1 cellular context compared by ENCODE assay signal in the genomic region with DNA sequence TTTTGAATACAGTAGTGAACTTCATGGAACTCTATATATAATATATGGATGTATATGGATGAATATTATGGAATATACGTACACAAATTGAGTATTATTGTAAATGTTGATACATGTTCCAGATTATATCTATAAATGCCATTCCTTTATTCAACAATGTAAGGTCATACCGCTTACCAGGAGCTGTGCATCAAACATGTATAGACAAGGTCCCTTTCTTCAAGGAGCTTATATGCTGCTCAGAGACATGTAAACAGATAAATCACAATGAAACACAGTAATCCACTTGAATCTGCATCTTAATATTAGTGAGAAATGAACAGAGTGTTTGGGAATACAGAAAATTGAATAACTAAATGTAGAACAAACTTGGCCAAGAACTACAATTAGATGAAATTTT.
TF ChIP-seq lines count a peak whose summit lies in the region.

No MANE protein-coding gene starts in this region.

TF ChIP-seq in HepG2, 621 proteins besides CTCF, POLR2A, EP300 and RAD21:
- TF ChIP-seq, protein P1, sequence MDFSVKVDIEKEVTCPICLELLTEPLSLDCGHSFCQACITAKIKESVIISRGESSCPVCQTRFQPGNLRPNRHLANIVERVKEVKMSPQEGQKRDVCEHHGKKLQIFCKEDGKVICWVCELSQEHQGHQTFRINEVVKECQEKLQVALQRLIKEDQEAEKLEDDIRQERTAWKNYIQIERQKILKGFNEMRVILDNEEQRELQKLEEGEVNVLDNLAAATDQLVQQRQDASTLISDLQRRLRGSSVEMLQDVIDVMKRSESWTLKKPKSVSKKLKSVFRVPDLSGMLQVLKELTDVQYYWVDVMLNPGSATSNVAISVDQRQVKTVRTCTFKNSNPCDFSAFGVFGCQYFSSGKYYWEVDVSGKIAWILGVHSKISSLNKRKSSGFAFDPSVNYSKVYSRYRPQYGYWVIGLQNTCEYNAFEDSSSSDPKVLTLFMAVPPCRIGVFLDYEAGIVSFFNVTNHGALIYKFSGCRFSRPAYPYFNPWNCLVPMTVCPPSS (IDR thresholded peaks at IDR 0.05): no peak
- TF ChIP-seq MEF2D (CRISPR knock-in tag; IDR thresholded peaks at IDR 0.05) (no peak), CENPT (CRISPR knock-in tag; IDR thresholded peaks at IDR 0.05; ENCODE audit: low read depth) (no peak), ZSCAN12 (CRISPR knock-in tag; IDR thresholded peaks at IDR 0.05) (no peak), ARNTL (CRISPR knock-in tag; IDR thresholded peaks at IDR 0.05) (no peak), NFE2 (CRISPR knock-in tag; IDR thresholded peaks at IDR 0.05) (no peak), HHEX (CRISPR knock-in tag; IDR thresholded peaks at IDR 0.05) (no peak), ZNF441 (CRISPR knock-in tag; IDR thresholded peaks at IDR 0.05; ENCODE audit: borderline replicate concordance) (no peak), TEAD2 (CRISPR knock-in tag; IDR thresholded peaks at IDR 0.05) (no peak), DMAP1 (CRISPR knock-in tag; IDR thresholded peaks at IDR 0.05) (no peak), BRD4 (CRISPR knock-in tag; IDR thresholded peaks at IDR 0.05) (no peak)
- TF ChIP-seq, protein P2, sequence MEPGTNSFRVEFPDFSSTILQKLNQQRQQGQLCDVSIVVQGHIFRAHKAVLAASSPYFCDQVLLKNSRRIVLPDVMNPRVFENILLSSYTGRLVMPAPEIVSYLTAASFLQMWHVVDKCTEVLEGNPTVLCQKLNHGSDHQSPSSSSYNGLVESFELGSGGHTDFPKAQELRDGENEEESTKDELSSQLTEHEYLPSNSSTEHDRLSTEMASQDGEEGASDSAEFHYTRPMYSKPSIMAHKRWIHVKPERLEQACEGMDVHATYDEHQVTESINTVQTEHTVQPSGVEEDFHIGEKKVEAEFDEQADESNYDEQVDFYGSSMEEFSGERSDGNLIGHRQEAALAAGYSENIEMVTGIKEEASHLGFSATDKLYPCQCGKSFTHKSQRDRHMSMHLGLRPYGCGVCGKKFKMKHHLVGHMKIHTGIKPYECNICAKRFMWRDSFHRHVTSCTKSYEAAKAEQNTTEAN (CRISPR knock-in tag; conservative IDR thresholded peaks at IDR 0.05): no peak
- TF ChIP-seq, protein P3, sequence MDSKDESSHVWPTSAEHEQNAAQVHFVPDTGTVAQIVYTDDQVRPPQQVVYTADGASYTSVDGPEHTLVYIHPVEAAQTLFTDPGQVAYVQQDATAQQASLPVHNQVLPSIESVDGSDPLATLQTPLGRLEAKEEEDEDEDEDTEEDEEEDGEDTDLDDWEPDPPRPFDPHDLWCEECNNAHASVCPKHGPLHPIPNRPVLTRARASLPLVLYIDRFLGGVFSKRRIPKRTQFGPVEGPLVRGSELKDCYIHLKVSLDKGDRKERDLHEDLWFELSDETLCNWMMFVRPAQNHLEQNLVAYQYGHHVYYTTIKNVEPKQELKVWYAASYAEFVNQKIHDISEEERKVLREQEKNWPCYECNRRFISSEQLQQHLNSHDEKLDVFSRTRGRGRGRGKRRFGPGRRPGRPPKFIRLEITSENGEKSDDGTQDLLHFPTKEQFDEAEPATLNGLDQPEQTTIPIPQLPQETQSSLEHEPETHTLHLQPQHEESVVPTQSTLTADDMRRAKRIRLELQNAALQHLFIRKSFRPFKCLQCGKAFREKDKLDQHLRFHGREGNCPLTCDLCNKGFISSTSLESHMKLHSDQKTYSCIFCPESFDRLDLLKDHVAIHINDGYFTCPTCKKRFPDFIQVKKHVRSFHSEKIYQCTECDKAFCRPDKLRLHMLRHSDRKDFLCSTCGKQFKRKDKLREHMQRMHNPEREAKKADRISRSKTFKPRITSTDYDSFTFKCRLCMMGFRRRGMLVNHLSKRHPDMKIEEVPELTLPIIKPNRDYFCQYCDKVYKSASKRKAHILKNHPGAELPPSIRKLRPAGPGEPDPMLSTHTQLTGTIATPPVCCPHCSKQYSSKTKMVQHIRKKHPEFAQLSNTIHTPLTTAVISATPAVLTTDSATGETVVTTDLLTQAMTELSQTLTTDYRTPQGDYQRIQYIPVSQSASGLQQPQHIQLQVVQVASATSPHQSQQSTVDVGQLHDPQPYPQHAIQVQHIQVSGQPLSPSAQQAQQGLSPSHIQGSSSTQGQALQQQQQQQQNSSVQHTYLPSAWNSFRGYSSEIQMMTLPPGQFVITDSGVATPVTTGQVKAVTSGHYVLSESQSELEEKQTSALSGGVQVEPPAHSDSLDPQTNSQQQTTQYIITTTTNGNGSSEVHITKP (CRISPR knock-in tag; IDR thresholded peaks at IDR 0.05; ENCODE audit: low read depth): no peak
- TF ChIP-seq, protein P4, sequence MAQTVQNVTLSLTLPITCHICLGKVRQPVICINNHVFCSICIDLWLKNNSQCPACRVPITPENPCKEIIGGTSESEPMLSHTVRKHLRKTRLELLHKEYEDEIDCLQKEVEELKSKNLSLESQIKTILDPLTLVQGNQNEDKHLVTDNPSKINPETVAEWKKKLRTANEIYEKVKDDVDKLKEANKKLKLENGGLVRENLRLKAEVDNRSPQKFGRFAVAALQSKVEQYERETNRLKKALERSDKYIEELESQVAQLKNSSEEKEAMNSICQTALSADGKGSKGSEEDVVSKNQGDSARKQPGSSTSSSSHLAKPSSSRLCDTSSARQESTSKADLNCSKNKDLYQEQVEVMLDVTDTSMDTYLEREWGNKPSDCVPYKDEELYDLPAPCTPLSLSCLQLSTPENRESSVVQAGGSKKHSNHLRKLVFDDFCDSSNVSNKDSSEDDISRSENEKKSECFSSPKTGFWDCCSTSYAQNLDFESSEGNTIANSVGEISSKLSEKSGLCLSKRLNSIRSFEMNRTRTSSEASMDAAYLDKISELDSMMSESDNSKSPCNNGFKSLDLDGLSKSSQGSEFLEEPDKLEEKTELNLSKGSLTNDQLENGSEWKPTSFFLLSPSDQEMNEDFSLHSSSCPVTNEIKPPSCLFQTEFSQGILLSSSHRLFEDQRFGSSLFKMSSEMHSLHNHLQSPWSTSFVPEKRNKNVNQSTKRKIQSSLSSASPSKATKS (CRISPR knock-in tag; IDR thresholded peaks at IDR 0.05): no peak
- TF ChIP-seq, protein P5, sequence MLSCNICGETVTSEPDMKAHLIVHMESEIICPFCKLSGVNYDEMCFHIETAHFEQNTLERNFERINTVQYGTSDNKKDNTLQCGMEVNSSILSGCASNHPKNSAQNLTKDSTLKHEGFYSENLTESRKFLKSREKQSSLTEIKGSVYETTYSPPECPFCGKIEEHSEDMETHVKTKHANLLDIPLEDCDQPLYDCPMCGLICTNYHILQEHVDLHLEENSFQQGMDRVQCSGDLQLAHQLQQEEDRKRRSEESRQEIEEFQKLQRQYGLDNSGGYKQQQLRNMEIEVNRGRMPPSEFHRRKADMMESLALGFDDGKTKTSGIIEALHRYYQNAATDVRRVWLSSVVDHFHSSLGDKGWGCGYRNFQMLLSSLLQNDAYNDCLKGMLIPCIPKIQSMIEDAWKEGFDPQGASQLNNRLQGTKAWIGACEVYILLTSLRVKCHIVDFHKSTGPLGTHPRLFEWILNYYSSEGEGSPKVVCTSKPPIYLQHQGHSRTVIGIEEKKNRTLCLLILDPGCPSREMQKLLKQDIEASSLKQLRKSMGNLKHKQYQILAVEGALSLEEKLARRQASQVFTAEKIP (CRISPR knock-in tag; IDR thresholded peaks at IDR 0.05; ENCODE audit: borderline replicate concordance): no peak
- TF ChIP-seq, protein P6, sequence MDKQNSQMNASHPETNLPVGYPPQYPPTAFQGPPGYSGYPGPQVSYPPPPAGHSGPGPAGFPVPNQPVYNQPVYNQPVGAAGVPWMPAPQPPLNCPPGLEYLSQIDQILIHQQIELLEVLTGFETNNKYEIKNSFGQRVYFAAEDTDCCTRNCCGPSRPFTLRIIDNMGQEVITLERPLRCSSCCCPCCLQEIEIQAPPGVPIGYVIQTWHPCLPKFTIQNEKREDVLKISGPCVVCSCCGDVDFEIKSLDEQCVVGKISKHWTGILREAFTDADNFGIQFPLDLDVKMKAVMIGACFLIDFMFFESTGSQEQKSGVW (CRISPR knock-in tag; IDR thresholded peaks at IDR 0.05; ENCODE audit: borderline replicate concordance): no peak
- TF ChIP-seq, protein P7, sequence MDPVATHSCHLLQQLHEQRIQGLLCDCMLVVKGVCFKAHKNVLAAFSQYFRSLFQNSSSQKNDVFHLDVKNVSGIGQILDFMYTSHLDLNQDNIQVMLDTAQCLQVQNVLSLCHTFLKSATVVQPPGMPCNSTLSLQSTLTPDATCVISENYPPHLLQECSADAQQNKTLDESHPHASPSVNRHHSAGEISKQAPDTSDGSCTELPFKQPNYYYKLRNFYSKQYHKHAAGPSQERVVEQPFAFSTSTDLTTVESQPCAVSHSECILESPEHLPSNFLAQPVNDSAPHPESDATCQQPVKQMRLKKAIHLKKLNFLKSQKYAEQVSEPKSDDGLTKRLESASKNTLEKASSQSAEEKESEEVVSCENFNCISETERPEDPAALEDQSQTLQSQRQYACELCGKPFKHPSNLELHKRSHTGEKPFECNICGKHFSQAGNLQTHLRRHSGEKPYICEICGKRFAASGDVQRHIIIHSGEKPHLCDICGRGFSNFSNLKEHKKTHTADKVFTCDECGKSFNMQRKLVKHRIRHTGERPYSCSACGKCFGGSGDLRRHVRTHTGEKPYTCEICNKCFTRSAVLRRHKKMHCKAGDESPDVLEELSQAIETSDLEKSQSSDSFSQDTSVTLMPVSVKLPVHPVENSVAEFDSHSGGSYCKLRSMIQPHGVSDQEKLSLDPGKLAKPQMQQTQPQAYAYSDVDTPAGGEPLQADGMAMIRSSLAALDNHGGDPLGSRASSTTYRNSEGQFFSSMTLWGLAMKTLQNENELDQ (CRISPR knock-in tag; IDR thresholded peaks at IDR 0.05; ENCODE audit: borderline replicate concordance): no peak
